16 cellular contexts compared by ENCODE assay signal in the genomic region with DNA sequence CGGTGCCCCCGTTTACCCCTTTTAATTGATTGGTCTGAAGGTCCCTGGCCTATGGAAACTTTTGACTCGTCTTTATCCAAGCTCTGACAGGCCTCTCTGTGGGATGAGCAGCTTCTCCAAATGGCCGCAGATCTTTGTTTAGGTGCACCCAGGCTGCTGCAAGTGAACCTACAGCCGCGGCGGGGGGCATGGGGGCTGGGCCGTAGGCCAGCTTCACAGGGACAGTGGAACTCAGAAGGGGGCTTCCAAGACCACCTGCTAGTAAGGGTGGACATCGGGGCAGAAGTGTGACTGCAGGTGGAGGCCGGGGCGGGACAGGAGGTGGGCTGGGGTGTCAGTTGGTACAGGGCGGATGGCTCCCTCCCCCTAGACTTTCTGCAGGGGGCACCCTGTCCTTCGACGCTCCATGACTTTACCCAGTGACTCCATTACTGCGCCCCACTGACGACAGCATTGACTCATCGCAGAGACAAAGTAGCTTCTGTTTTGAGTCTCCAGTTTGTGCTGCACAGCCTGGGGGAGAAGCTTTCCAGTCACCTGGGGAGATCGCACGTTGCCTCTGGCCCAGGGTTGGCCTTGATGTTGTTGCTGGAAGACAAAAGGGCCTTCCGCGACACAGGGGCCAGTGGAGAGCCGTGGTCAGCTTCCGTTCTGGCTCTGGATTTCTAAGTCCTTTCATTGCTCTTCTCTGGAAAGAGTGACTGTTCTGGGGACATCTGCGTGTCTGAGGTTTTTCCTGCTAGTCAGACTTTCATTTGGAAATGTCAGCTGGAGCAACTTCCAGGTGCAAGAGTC.
"Had no signal": no experiment of that assay in that cellular context is flagged by ENCODE, and none has a peak within 500 bp of the region (broad histone marks: within the 10 kb centered on the region; RNA-seq: fewer than 3 reads in every experiment).

No MANE protein-coding gene starts in this region.

- H3K4me1 ChIP-seq: uterus had no signal

- ATAC-seq: heart left ventricle had no signal

- H3K36me3 Mint-ChIP-seq: naive B cell, type B pancreatic cell had no signal

- DNase-seq: foreskin melanocyte; heart left ventricle; hippocampal formation; kidney glomerular epithelial cell; mesendoderm; naive B cell; nephron progenitor cell; psoas muscle; retina; sigmoid colon; stimulated activated CD4-positive, alpha-beta T cell treated with anti-CD3 and anti-CD28 coated beads, Interleukin-12 subunit alpha, Interleukin-12 subunit beta, amount 100 ng/mL, for 4 hours; stimulated activated naive CD4-positive, alpha-beta T cell treated with Interleukin-2 at 50 U/mL for 16 hours; uterus had no signal

- H3K9me3 ChIP-seq: heart left ventricle, neutrophil, psoas muscle, sigmoid colon, uterus had no signal

- H3K27me3 Mint-ChIP-seq: type B pancreatic cell had no signal

- H3K4me3 Mint-ChIP-seq: naive B cell, nephron progenitor cell, type B pancreatic cell had no signal

- H3K27ac ChIP-seq: heart left ventricle, neutrophil, psoas muscle, sigmoid colon, skin epidermis, uterus had no signal

- H3K27me3 ChIP-seq: heart left ventricle, neutrophil, sigmoid colon, uterus had no signal

- H3K36me3 ChIP-seq: heart left ventricle, neutrophil, sigmoid colon, uterus had no signal

- H3K27ac Mint-ChIP-seq: naive B cell, type B pancreatic cell had no signal

- H3K4me3 ChIP-seq: heart left ventricle, psoas muscle, sigmoid colon, skin epidermis, uterus had no signal

- H3K9me3 Mint-ChIP-seq: nephron progenitor cell, type B pancreatic cell had no signal

- H3K4me1 Mint-ChIP-seq: naive B cell had no signal
